In the genomic region with DNA sequence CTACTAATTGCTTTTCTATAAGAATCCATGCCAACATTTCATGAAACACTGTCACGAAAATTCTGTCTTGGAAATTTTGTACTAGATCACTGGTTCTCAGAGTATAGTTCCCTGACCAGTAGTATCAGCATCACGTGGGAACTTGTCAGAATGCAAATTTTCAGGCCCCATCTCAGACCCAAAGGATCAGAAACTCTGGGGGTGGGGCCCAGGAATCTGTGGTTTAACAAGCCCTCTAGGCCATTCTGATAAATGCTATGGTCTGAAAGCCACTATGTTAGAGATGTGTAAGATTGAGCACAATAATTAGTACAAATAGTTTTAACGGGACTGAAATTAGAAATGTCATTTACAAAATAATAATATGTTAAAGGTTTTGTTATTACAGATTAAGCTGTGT, we compare ENCODE assay signal across 1 cellular context.
TF ChIP-seq lines count a peak whose summit lies in the region.

No MANE protein-coding gene starts in this region.

TF ChIP-seq in GM23338, 12 proteins besides CTCF, POLR2A, EP300 and RAD21 (continued from another document):
- TF ChIP-seq ZNF462 (CRISPR knock-in tag; IDR thresholded peaks at IDR 0.05): no peak
- TF ChIP-seq NANOG (IDR thresholded peaks at IDR 0.05; ENCODE audit: borderline replicate concordance): no peak
- no peak for TF ChIP-seq EZH2 (IDR thresholded peaks at IDR 0.05; ENCODE audit: low read depth, unreplicated experiment)
- TF ChIP-seq, protein P1, sequence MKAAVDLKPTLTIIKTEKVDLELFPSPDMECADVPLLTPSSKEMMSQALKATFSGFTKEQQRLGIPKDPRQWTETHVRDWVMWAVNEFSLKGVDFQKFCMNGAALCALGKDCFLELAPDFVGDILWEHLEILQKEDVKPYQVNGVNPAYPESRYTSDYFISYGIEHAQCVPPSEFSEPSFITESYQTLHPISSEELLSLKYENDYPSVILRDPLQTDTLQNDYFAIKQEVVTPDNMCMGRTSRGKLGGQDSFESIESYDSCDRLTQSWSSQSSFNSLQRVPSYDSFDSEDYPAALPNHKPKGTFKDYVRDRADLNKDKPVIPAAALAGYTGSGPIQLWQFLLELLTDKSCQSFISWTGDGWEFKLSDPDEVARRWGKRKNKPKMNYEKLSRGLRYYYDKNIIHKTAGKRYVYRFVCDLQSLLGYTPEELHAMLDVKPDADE (IDR thresholded peaks at IDR 0.05): no peak
- no peak for TF ChIP-seq ZNF331 (CRISPR knock-in tag; IDR thresholded peaks at IDR 0.05; ENCODE audit: low read depth)
- no peak for TF ChIP-seq REST (IDR thresholded peaks at IDR 0.05; ENCODE audit: unreplicated experiment)
- TF ChIP-seq ZNF114 (CRISPR knock-in tag; IDR thresholded peaks at IDR 0.05): no peak
